ENCODE assay signal across 17 cellular contexts in genomic region chr11:2213890-2214526, GRCh38. TPM values are rescaled to one million over a fixed set of nuclear protein-coding genes. Genes with fewer than 3 reads are reported as not detected.
A peak's percentile ranks its signal among the peaks of the same experiment; 100 is the strongest.
DNase-seq lines count a peak whose midpoint lies in the region; ATAC-seq lines count a peak whose summit lies in the region.
"Had no signal": no experiment of that assay in that cellular context is flagged by ENCODE, and none has a peak within 500 bp of the region (broad histone marks: within the 10 kb centered on the region; RNA-seq: fewer than 3 reads in every experiment).

No MANE protein-coding gene starts in this region.

- H3K4me1 ChIP-seq in BLaER1, result peaks cover 10% of the 10 kb centered on the region
- peaks cover 25% of the 10 kb centered on the region for H3K4me1 ChIP-seq in CD4-positive, alpha-beta memory T cell (ENCODE audit: insufficient read depth, low read length)
- H3K4me1 ChIP-seq: heart left ventricle had no signal

- H3K4me2 ChIP-seq in BLaER1, result peak overlapping the region; percentile 33

- no peaks in the 10 kb centered on the region for H3K9me3 Mint-ChIP-seq in CD4-positive, alpha-beta memory T cell
- H3K9me3 Mint-ChIP-seq in activated naive CD8-positive, alpha-beta T cell treated with anti-CD3 and anti-CD28 coated beads for 36 hours, result no peaks in the 10 kb centered on the region
- no peaks in the 10 kb centered on the region for H3K9me3 Mint-ChIP-seq in naive thymus-derived CD8-positive, alpha-beta T cell
- H3K9me3 Mint-ChIP-seq: activated B cell treated with CpG ODN at 0.5 μM for 24 hours; stimulated activated naive B cell treated with anti-CD40 and anti-IgM and Interleukin-4, amounts not matched to agents 10 μg/mL and 1 μg/mL and 100 μg/mL, for 72 hours had no signal

- H3K36me3 Mint-ChIP-seq in CD4-positive, alpha-beta memory T cell, result no peaks in the 10 kb centered on the region
- H3K36me3 Mint-ChIP-seq in activated naive CD8-positive, alpha-beta T cell treated with anti-CD3 and anti-CD28 coated beads for 36 hours, result no peaks in the 10 kb centered on the region
- no peaks in the 10 kb centered on the region for H3K36me3 Mint-ChIP-seq in naive thymus-derived CD8-positive, alpha-beta T cell
- H3K36me3 Mint-ChIP-seq: stimulated activated naive B cell treated with anti-CD40 and anti-IgM and Interleukin-4, amounts not matched to agents 10 μg/mL and 1 μg/mL and 100 μg/mL, for 72 hours had no signal

- H3K27ac ChIP-seq in BLaER1, result no peak overlapping the region
- H3K27ac ChIP-seq in CD4-positive, alpha-beta memory T cell (ENCODE audit: low read depth, low read length), result no peak overlapping the region
- H3K27ac ChIP-seq: C4-2B, heart left ventricle had no signal

- no peaks in the 10 kb centered on the region for H3K27me3 ChIP-seq in BLaER1
- no peaks in the 10 kb centered on the region for H3K27me3 ChIP-seq in CD4-positive, alpha-beta memory T cell (ENCODE audit: insufficient read depth, low read length)

- H3K4me1 Mint-ChIP-seq in CD4-positive, alpha-beta memory T cell, result peaks cover 5 to 12% (median 10%) of the 10 kb centered on the region in 4 donors
- peaks cover 5% of the 10 kb centered on the region for H3K4me1 Mint-ChIP-seq in activated naive CD8-positive, alpha-beta T cell treated with anti-CD3 and anti-CD28 coated beads for 36 hours
- H3K4me1 Mint-ChIP-seq in naive thymus-derived CD8-positive, alpha-beta T cell, result peaks cover 7 to 20% (median 18%) of the 10 kb centered on the region in 4 donors

- H3K4me3 Mint-ChIP-seq in CD4-positive, alpha-beta memory T cell, result peak overlapping the region; percentile 24 to 74 (median 66)
- H3K4me3 Mint-ChIP-seq in activated naive CD8-positive, alpha-beta T cell treated with anti-CD3 and anti-CD28 coated beads for 36 hours, result peak overlapping the region; percentile 30
- H3K4me3 Mint-ChIP-seq in naive thymus-derived CD8-positive, alpha-beta T cell, result peak overlapping the region in 9 of 10 donors; percentile 44 to 76 (median 62)
- H3K4me3 Mint-ChIP-seq: activated B cell treated with CpG ODN at 0.5 μM for 24 hours; stimulated activated naive B cell treated with anti-CD40 and anti-IgM and Interleukin-4, amounts not matched to agents 10 μg/mL and 1 μg/mL and 100 μg/mL, for 72 hours had no signal

- no peaks in the 10 kb centered on the region for H3K9me3 ChIP-seq in BLaER1
- H3K9me3 ChIP-seq in CD4-positive, alpha-beta memory T cell (ENCODE audit: control insufficient read depth in 1 of 2, low read length in 2 of 2), result no peaks in the 10 kb centered on the region
- H3K9me3 ChIP-seq: heart left ventricle had no signal

- ATAC-seq in naive thymus-derived CD8-positive, alpha-beta T cell, result no peak
- ATAC-seq: heart left ventricle; stimulated activated naive B cell treated with anti-CD40 and anti-IgM and Interleukin-4, amounts not matched to agents 10 μg/mL and 1 μg/mL and 100 μg/mL, for 72 hours had no signal

- H3K9ac ChIP-seq in BLaER1, result no peak overlapping the region

- POLR2A ChIA-PET in CD4-positive, alpha-beta memory T cell (lab: Charles Lee; ENCODE audit: partially characterized antibody), result no interaction called here
- POLR2A ChIA-PET in naive thymus-derived CD8-positive, alpha-beta T cell (lab: Charles Lee), result interaction anchor here (1.0 kb wide), 1 partner anchor 90 kb away, joined by 5 read pairs; no protein-coding TSS in a partner anchor

- no peak for DNase-seq in CD4-positive, alpha-beta memory T cell
- no peak for DNase-seq in activated naive CD8-positive, alpha-beta T cell treated with anti-CD3 and anti-CD28 coated beads for 36 hours
- DNase-seq in naive thymus-derived CD8-positive, alpha-beta T cell, result peak in 1 of 10 donors; percentile 10
- no peak for DNase-seq in NCI-H2029 treated with DMSO at 0.1 percent for 48 hours (lab: John Stamatoyannopoulos, UW)
- DNase-seq in kidney glomerular epithelial cell (lab: John Stamatoyannopoulos, UW), result no peak
- no peak for DNase-seq in NOMO-1 treated with DMSO at 0.1 percent for 48 hours (lab: John Stamatoyannopoulos, UW; ENCODE audit: unreplicated experiment)
- DNase-seq: activated B cell treated with CpG ODN at 0.5 μM for 24 hours; activated gamma-delta T cell; central memory CD4-positive, alpha-beta T cell; erythroblast; NCI-H1105; NCI-H226; stimulated activated naive B cell treated with anti-CD40 and anti-IgM and Interleukin-4, amounts not matched to agents 10 μg/mL and 1 μg/mL and 100 μg/mL, for 72 hours had no signal

- CTCF ChIA-PET in CD4-positive, alpha-beta memory T cell (lab: Charles Lee; ENCODE audit: partially characterized antibody), result interaction anchor here (0.7 kb wide), 1 partner anchor 91 kb away, joined by 3 read pairs; no protein-coding TSS in a partner anchor

- H3K4me3 ChIP-seq in BLaER1, result no peak overlapping the region
- no peak overlapping the region for H3K4me3 ChIP-seq in CD4-positive, alpha-beta memory T cell (ENCODE audit: low read length in 2 of 2)
- H3K4me3 ChIP-seq: heart left ventricle had no signal

- H3K36me3 ChIP-seq in BLaER1, result no peaks in the 10 kb centered on the region
- H3K36me3 ChIP-seq in CD4-positive, alpha-beta memory T cell (ENCODE audit: insufficient read depth, low read length), result no peaks in the 10 kb centered on the region
- H3K36me3 ChIP-seq: heart left ventricle had no signal

- H3K27ac Mint-ChIP-seq in CD4-positive, alpha-beta memory T cell, result peak overlapping the region; percentile 1 to 90 (median 67)
- peak overlapping the region; percentile 8 for H3K27ac Mint-ChIP-seq in activated naive CD8-positive, alpha-beta T cell treated with anti-CD3 and anti-CD28 coated beads for 36 hours
- H3K27ac Mint-ChIP-seq in naive thymus-derived CD8-positive, alpha-beta T cell, result peak overlapping the region in 9 of 10 donors; percentile 28 to 92 (median 76)
- H3K27ac Mint-ChIP-seq: activated B cell treated with CpG ODN at 0.5 μM for 24 hours; stimulated activated naive B cell treated with anti-CD40 and anti-IgM and Interleukin-4, amounts not matched to agents 10 μg/mL and 1 μg/mL and 100 μg/mL, for 72 hours had no signal

- intact Hi-C loops in CD4-positive, alpha-beta memory T cell (cut with micrococcal nuclease), result loop anchor here (10.0 kb wide), 1 partner anchor 51 kb away; no protein-coding TSS in a partner anchor

- H4K20me1 ChIP-seq in BLaER1, result no peaks in the 10 kb centered on the region

- peaks cover 1% of the 10 kb centered on the region in 2 donors for H3K27me3 Mint-ChIP-seq in CD4-positive, alpha-beta memory T cell
- H3K27me3 Mint-ChIP-seq in activated naive CD8-positive, alpha-beta T cell treated with anti-CD3 and anti-CD28 coated beads for 36 hours, result no peaks in the 10 kb centered on the region
- H3K27me3 Mint-ChIP-seq in naive thymus-derived CD8-positive, alpha-beta T cell, result peaks cover 0 to 4% (median 0%) of the 10 kb centered on the region in 5 donors

RNA-seq across cellular contexts. Expression of gene TH, which starts 42.4 kb away (rescaled TPM):
- total RNA-seq in CD4-positive, alpha-beta memory T cell, result not detected
- not detected for polyA plus RNA-seq in CD4-positive, alpha-beta memory T cell
- total RNA-seq in activated naive CD8-positive, alpha-beta T cell treated with anti-CD3 and anti-CD28 coated beads for 36 hours, result not detected
- total RNA-seq in naive thymus-derived CD8-positive, alpha-beta T cell, result not detected
- not detected for polyA plus RNA-seq in naive thymus-derived CD8-positive, alpha-beta T cell
- total RNA-seq: activated B cell treated with CpG ODN at 0.5 μM for 24 hours, heart left ventricle, SK-MEL-5 had no signal

RNA-seq across cellular contexts. Expression of gene INS, which starts 53.0 kb away (rescaled TPM):
- not detected for total RNA-seq in CD4-positive, alpha-beta memory T cell
- not detected for polyA plus RNA-seq in CD4-positive, alpha-beta memory T cell
- not detected for total RNA-seq in activated naive CD8-positive, alpha-beta T cell treated with anti-CD3 and anti-CD28 coated beads for 36 hours
- not detected for total RNA-seq in naive thymus-derived CD8-positive, alpha-beta T cell
- polyA plus RNA-seq in naive thymus-derived CD8-positive, alpha-beta T cell, result not detected
- total RNA-seq: activated B cell treated with CpG ODN at 0.5 μM for 24 hours, SK-MEL-5 had no signal

RNA-seq across cellular contexts. Expression of gene ASCL2, which starts 56.4 kb away (rescaled TPM):
- total RNA-seq in CD4-positive, alpha-beta memory T cell, result under 1 TPM in 1 of 2 experiments, not detected in 1; 0.29 TPM
- polyA plus RNA-seq in CD4-positive, alpha-beta memory T cell, result under 1 TPM in 1 of 2 donors, not detected in 1; 0.57 TPM
- total RNA-seq in activated naive CD8-positive, alpha-beta T cell treated with anti-CD3 and anti-CD28 coated beads for 36 hours, result 1 to 10 TPM; 2.5 to 2.9 TPM
- total RNA-seq in naive thymus-derived CD8-positive, alpha-beta T cell, result under 1 TPM in 1 of 2 experiments, not detected in 1; 0.19 TPM
- 1 to 10 TPM in 1 of 3 donors, under 1 TPM in 1, not detected in 1; 0.23 to 2.8 TPM for polyA plus RNA-seq in naive thymus-derived CD8-positive, alpha-beta T cell
- total RNA-seq: SK-MEL-5 had no signal

Comparison
In these comparisons a context has a peak if more than half of its experiments do, and no peak if none do; other contexts are left out.
1. H3K27ac Mint-ChIP-seq: peak in every context shown above with its lines; median percentile 76 in naive thymus-derived CD8-positive, alpha-beta T cell; 67 in CD4-positive, alpha-beta memory T cell; 8 in activated naive CD8-positive, alpha-beta T cell treated with anti-CD3 and anti-CD28 coated beads for 36 hours.